Comparison of ENCODE assay signal across 19 cellular contexts in genomic region chr2:187372213-187372612, GRCh38.
A peak's percentile ranks its signal among the peaks of the same experiment; 100 is the strongest.
DNase-seq lines count a peak whose midpoint lies in the region; ATAC-seq and TF ChIP-seq lines count a peak whose summit lies in the region.
"Had no signal": no experiment of that assay in that cellular context is flagged by ENCODE, and none has a peak within 500 bp of the region (broad histone marks: within the 10 kb centered on the region; RNA-seq: fewer than 3 reads in every experiment).

No MANE protein-coding gene starts in this region.

- DNase-seq in NCI-H1105 treated with DMSO at 0.1 percent for 48 hours (lab: John Stamatoyannopoulos, UW) (peak; percentile 33), NCI-H1105 (lab: John Stamatoyannopoulos, UW) (no peak), cardiac fibroblast (ENCODE audit: low read depth in 2 of 2) (peak; percentile 72 to 73), right cardiac atrium (peak in 1 of 3 donors; percentile 16), thoracic aorta (ENCODE audit: low spot score) (no peak), glomerular visceral epithelial cell (ENCODE audit: extremely low spot score) (no peak), SKM-1 (lab: John Stamatoyannopoulos, UW; ENCODE audit: unreplicated experiment) (no peak)
- DNase-seq: activated CD4-positive, alpha-beta memory T cell treated with anti-CD3 and anti-CD28 coated beads, Interleukin-2, amount 10 ng/mL, durations not matched to agents 7 days and 5 days; activated T-cell treated with anti-CD3 and anti-CD28 coated beads, Interleukin-2, amount 50 U/mL, for 48 hours; DMS153; esophagus squamous epithelium; H7; NCI-H1048; small intestine; testis had no signal

- intact Hi-C loops in right cardiac atrium (cut with DNase I) = no loop called here

- no peak overlapping the region for H3K4me3 ChIP-seq in cardiac fibroblast (replicated peaks in 1 of 2; ENCODE audit: low read depth in 2 of 2, low read length in 2 of 2)
- H3K4me3 ChIP-seq in right cardiac atrium (ENCODE audit: low read length) = no peak overlapping the region
- H3K4me3 ChIP-seq in thoracic aorta = peak overlapping the region; percentile 6
- H3K4me3 ChIP-seq: esophagus squamous epithelium, ovary, testis had no signal

- no peaks in the 10 kb centered on the region for H3K36me3 ChIP-seq in thoracic aorta
- H3K36me3 ChIP-seq: esophagus squamous epithelium, ovary had no signal

- TF ChIP-seq CTCF in cardiac fibroblast (IDR thresholded peaks at IDR 0.05; ENCODE audit: low read depth, low read length) (no peak), thoracic aorta (IDR thresholded peaks at IDR 0.05) (no peak)

- ATAC-seq in right cardiac atrium = peak; percentile 67 to 69
- ATAC-seq in thoracic aorta (ENCODE audit: insufficient number of reproducible peaks, low FRiP score, low read depth) = no peak
- no peak for ATAC-seq in GM21717 (IDR thresholded peaks at IDR 0.05; ENCODE audit: unreplicated experiment)
- ATAC-seq: activated naive CD4-positive, alpha-beta T cell treated with anti-CD3 and anti-CD28 coated beads, Interleukin-2, amount 50 U/mL, for 72 hours had no signal

- no peaks in the 10 kb centered on the region for H3K4me1 ChIP-seq in right cardiac atrium (ENCODE audit: control insufficient read depth, insufficient read depth, low read length)
- H3K4me1 ChIP-seq in thoracic aorta (ENCODE audit: control insufficient read depth in 1 of 2, low read depth in 2 of 2) = no peaks in the 10 kb centered on the region
- H3K4me1 ChIP-seq: testis had no signal

- H3K27me3 ChIP-seq in right cardiac atrium (ENCODE audit: control insufficient read depth, insufficient read depth) (no peaks in the 10 kb centered on the region), thoracic aorta (replicated peaks; ENCODE audit: insufficient read depth) (no peaks in the 10 kb centered on the region)
- H3K27me3 ChIP-seq: ovary, testis had no signal

- 49% methylated on average over 3 of the region's 3 CpGs for WGBS in right cardiac atrium

- H3K27ac ChIP-seq in right cardiac atrium (ENCODE audit: low read length) (no peak overlapping the region), thoracic aorta (peak overlapping the region in 1 of 2 donors; percentile 11)
- H3K27ac ChIP-seq: 22Rv1, esophagus squamous epithelium, testis had no signal

- H3K9me3 ChIP-seq in right cardiac atrium (ENCODE audit: control insufficient read depth, low read length) (no peaks in the 10 kb centered on the region), thoracic aorta (no peaks in the 10 kb centered on the region)
- H3K9me3 ChIP-seq: esophagus squamous epithelium, ovary, testis had no signal

Comparison
In these comparisons a context has a peak if more than half of its experiments do, and no peak if none do; other contexts are left out.
1. DNase-seq: peak in NCI-H1105 treated with DMSO at 0.1 percent for 48 hours (single experiment) and cardiac fibroblast (2 of 2); none in NCI-H1105 (single experiment), thoracic aorta (single experiment), glomerular visceral epithelial cell (single experiment) and SKM-1 (single experiment).
2. ATAC-seq: peak in right cardiac atrium (2 of 2); none in thoracic aorta (single experiment) and GM21717 (single experiment).